In genomic region chr7:2104716-2105115, GRCh38 we compare ENCODE assay signal across 9 cellular contexts.
DNase-seq lines count a peak whose midpoint lies in the region; TF ChIP-seq lines count a peak whose summit lies in the region.
"Had no signal": no experiment of that assay in that cellular context is flagged by ENCODE, and none has a peak within 500 bp of the region (broad histone marks: within the 10 kb centered on the region; RNA-seq: fewer than 3 reads in every experiment).

No MANE protein-coding gene starts in this region.

- H3K27me3 ChIP-seq in HAP-1 (ENCODE audit: low read depth): no peaks in the 10 kb centered on the region
- H3K27me3 ChIP-seq in smooth muscle cell (ENCODE audit: low read depth): no peaks in the 10 kb centered on the region

- peaks cover 31% of the 10 kb centered on the region for H3K4me1 ChIP-seq in HAP-1
- H3K4me1 ChIP-seq in smooth muscle cell (ENCODE audit: low read depth): peaks cover 54% of the 10 kb centered on the region

- no peak overlapping the region for H2AFZ ChIP-seq in smooth muscle cell (ENCODE audit: low read depth)

- TF ChIP-seq CTCF in fibroblast of villous mesenchyme (IDR thresholded peaks at IDR 0.05; ENCODE audit: insufficient read depth, low read depth, low read length) (no peak), smooth muscle cell (IDR thresholded peaks at IDR 0.05; ENCODE audit: borderline replicate concordance, insufficient read depth, poor library complexity, severe bottlenecking) (no peak), coronary artery (IDR thresholded peaks at IDR 0.05) (no peak)

- peak overlapping the region; percentile 59 for H3K9ac ChIP-seq in SK-N-MC (ENCODE audit: insufficient read length)
- no peak overlapping the region for H3K9ac ChIP-seq in smooth muscle cell (ENCODE audit: low read depth)

- peak overlapping the region; percentile 82 for H3K4me2 ChIP-seq in smooth muscle cell

- H4K20me1 ChIP-seq in smooth muscle cell (ENCODE audit: low read depth): peaks cover 4% of the 10 kb centered on the region

- H3K36me3 ChIP-seq in HAP-1 (replicated peaks): peaks cover 3% of the 10 kb centered on the region; the same call in 1 of the 2 replicates
- H3K36me3 ChIP-seq in SK-N-MC (ENCODE audit: insufficient read depth, low read length): no peaks in the 10 kb centered on the region
- no peaks in the 10 kb centered on the region for H3K36me3 ChIP-seq in smooth muscle cell (ENCODE audit: low read depth)

- no peak overlapping the region for H3K4me3 ChIP-seq in HAP-1
- peak overlapping the region; percentile 43 for H3K4me3 ChIP-seq in SK-N-MC
- H3K4me3 ChIP-seq in fibroblast of villous mesenchyme (ENCODE audit: low read depth, low read length): no peak overlapping the region
- H3K4me3 ChIP-seq in smooth muscle cell: no peak overlapping the region
- H3K4me3 ChIP-seq in coronary artery: no peak overlapping the region
- H3K4me3 ChIP-seq: lung had no signal

- H3K9me3 ChIP-seq in HAP-1 (no peaks in the 10 kb centered on the region), SK-N-MC (ENCODE audit: low read depth, low read length) (no peaks in the 10 kb centered on the region), smooth muscle cell (replicated peaks; ENCODE audit: low read depth) (no peaks in the 10 kb centered on the region)

- in situ Hi-C loops in HAP-1 (cut with MboI; ENCODE audit: low sequenced_read_pairs): no loop called here

- DNase-seq in HAP-1 (ENCODE audit: low spot score in 2 of 2) (peak; percentile 24 to 42), SK-N-MC (ENCODE audit: low read depth, low spot score) (no peak), fibroblast of villous mesenchyme (ENCODE audit: low read depth) (peak; percentile 93), smooth muscle cell (lab: John Stamatoyannopoulos, UW; ENCODE audit: unreplicated experiment) (no peak), coronary artery (ENCODE audit: low spot score) (no peak), NCI-H187 (lab: John Stamatoyannopoulos, UW) (no peak)
- DNase-seq in activated T-cell treated with anti-CD3 and anti-CD28 coated beads, Interleukin-2, amount 50 U/mL, for 48 hours: no peak
- DNase-seq: NCI-H187 treated with DMSO at 0.1 percent for 48 hours had no signal

- H3K79me2 ChIP-seq in smooth muscle cell (ENCODE audit: low read depth): no peaks in the 10 kb centered on the region

- WGBS in smooth muscle cell (ENCODE audit: low lambda C conversion rate): 64% methylated on average over 14 of the region's 14 CpGs

- H3K27ac ChIP-seq in SK-N-MC: peak overlapping the region; percentile 88
- H3K27ac ChIP-seq in smooth muscle cell (ENCODE audit: low read depth): peak overlapping the region; percentile 76
- H3K27ac ChIP-seq in coronary artery: peak overlapping the region in 1 of 2 donors; percentile 18

- no peaks in the 10 kb centered on the region for H3F3A ChIP-seq in smooth muscle cell (ENCODE audit: low read depth)

Comparison
In these comparisons a context has a peak if more than half of its experiments do, and no peak if none do; other contexts are left out.
1. DNase-seq: peak in HAP-1 (2 of 2) and fibroblast of villous mesenchyme (single experiment); none in SK-N-MC (single experiment), smooth muscle cell (single experiment), coronary artery (single experiment), NCI-H187 (0 of 2) and activated T-cell treated with anti-CD3 and anti-CD28 coated beads, Interleukin-2, amount 50 U/mL, for 48 hours (0 of 2).